26 cellular contexts compared by ENCODE assay signal in the genomic region with DNA sequence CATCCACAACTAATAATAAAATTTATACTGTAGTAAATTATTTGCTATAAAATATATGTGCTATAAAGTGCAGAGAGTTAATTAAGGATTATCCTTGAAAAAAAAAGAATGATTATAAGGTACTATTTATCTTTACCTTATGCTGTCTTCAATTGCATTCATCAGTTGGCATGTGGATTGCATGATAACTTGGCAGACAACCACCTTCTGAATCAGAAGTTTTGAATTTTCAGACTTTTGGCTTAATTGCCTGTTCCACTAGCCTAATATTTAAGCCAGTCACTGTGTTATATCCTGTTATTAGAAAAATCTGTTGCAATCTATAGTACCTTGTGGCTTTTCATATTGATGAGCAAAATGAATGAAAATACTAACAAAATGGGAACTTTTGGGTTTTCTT.
DNase-seq lines count a peak whose midpoint lies in the region; TF ChIP-seq lines count a peak whose summit lies in the region.
"Had no signal": no experiment of that assay in that cellular context is flagged by ENCODE, and none has a peak within 500 bp of the region (broad histone marks: within the 10 kb centered on the region; RNA-seq: fewer than 3 reads in every experiment).

No MANE protein-coding gene starts in this region.

- H3K4me1 Mint-ChIP-seq in HFFc6 (ENCODE audit: low read depth): no peaks in the 10 kb centered on the region; the same call in 1 of the 2 replicates
- H3K4me1 Mint-ChIP-seq in activated T-cell treated with anti-CD3 and anti-CD28 coated beads, Interleukin-2, amount 50 U/mL, for 24 hours (ENCODE audit: low read depth): no peaks in the 10 kb centered on the region
- no peaks in the 10 kb centered on the region for H3K4me1 Mint-ChIP-seq in activated naive CD4-positive, alpha-beta T cell treated with anti-CD3 and anti-CD28 coated beads, Interleukin-2, amount 10 ng/mL, durations not matched to agents 7 days and 5 days
- H3K4me1 Mint-ChIP-seq: activated B cell treated with CpG ODN at 0.5 μM for 24 hours; activated CD4-positive, alpha-beta memory T cell treated with anti-CD3 and anti-CD28 coated beads, Interleukin-2, amount 10 ng/mL, durations not matched to agents 7 days and 5 days; H9; mesothelial cell of epicardium; naive thymus-derived CD8-positive, alpha-beta T cell had no signal

- no peaks in the 10 kb centered on the region; the same call in 1 of the 2 replicates for H3K27me3 Mint-ChIP-seq in HFFc6 (ENCODE audit: insufficient read depth)
- no peaks in the 10 kb centered on the region for H3K27me3 Mint-ChIP-seq in activated T-cell treated with anti-CD3 and anti-CD28 coated beads, Interleukin-2, amount 50 U/mL, for 24 hours
- no peaks in the 10 kb centered on the region for H3K27me3 Mint-ChIP-seq in activated naive CD4-positive, alpha-beta T cell treated with anti-CD3 and anti-CD28 coated beads, Interleukin-2, amount 10 ng/mL, durations not matched to agents 7 days and 5 days
- H3K27me3 Mint-ChIP-seq: activated B cell treated with CpG ODN at 0.5 μM for 24 hours; activated CD4-positive, alpha-beta memory T cell treated with anti-CD3 and anti-CD28 coated beads, Interleukin-2, amount 10 ng/mL, durations not matched to agents 7 days and 5 days; naive thymus-derived CD8-positive, alpha-beta T cell had no signal

- H3K36me3 Mint-ChIP-seq in HFFc6 (ENCODE audit: low read depth): no peaks in the 10 kb centered on the region; the same call in 1 of the 2 replicates
- no peaks in the 10 kb centered on the region for H3K36me3 Mint-ChIP-seq in activated T-cell treated with anti-CD3 and anti-CD28 coated beads, Interleukin-2, amount 50 U/mL, for 24 hours (ENCODE audit: low read depth)
- no peaks in the 10 kb centered on the region for H3K36me3 Mint-ChIP-seq in activated naive CD4-positive, alpha-beta T cell treated with anti-CD3 and anti-CD28 coated beads, Interleukin-2, amount 10 ng/mL, durations not matched to agents 7 days and 5 days
- H3K36me3 Mint-ChIP-seq: mesothelial cell of epicardium; naive thymus-derived CD8-positive, alpha-beta T cell had no signal

- H3K27ac Mint-ChIP-seq in HFFc6: no peak overlapping the region
- H3K27ac Mint-ChIP-seq in activated T-cell treated with anti-CD3 and anti-CD28 coated beads, Interleukin-2, amount 50 U/mL, for 24 hours: no peak overlapping the region
- H3K27ac Mint-ChIP-seq in activated naive CD4-positive, alpha-beta T cell treated with anti-CD3 and anti-CD28 coated beads, Interleukin-2, amount 10 ng/mL, durations not matched to agents 7 days and 5 days: no peak overlapping the region
- H3K27ac Mint-ChIP-seq: activated B cell treated with CpG ODN at 0.5 μM for 24 hours; activated CD4-positive, alpha-beta memory T cell treated with anti-CD3 and anti-CD28 coated beads, Interleukin-2, amount 10 ng/mL, durations not matched to agents 7 days and 5 days; H9; mesothelial cell of epicardium; naive thymus-derived CD8-positive, alpha-beta T cell had no signal

- in situ Hi-C loops in astrocyte of the cerebellum (cut with HindIII; ENCODE audit: low sequenced_read_pairs): no loop called here

- DNase-seq in AG08395 (ENCODE audit: low spot score) (peak; percentile 11), HFFc6 (peak; percentile 35), astrocyte of the cerebellum (ENCODE audit: low read depth) (peak; percentile 27), fibroblast of peridontal ligament (ENCODE audit: extremely low read depth) (peak; percentile 45), DMS 273 treated with DMSO at 0.1 percent for 48 hours (lab: John Stamatoyannopoulos, UW) (no peak), GM19238 (ENCODE audit: insufficient read length, low spot score) (no peak)
- DNase-seq in activated T-cell treated with anti-CD3 and anti-CD28 coated beads, Interleukin-2, amount 50 U/mL, for 24 hours: no peak
- no peak for DNase-seq in activated naive CD4-positive, alpha-beta T cell treated with anti-CD3 and anti-CD28 coated beads, Interleukin-2, amount 10 ng/mL, durations not matched to agents 7 days and 5 days
- DNase-seq: activated B cell treated with CpG ODN at 0.5 μM for 24 hours; activated CD4-positive, alpha-beta memory T cell treated with anti-CD3 and anti-CD28 coated beads, Interleukin-2, amount 10 ng/mL, durations not matched to agents 7 days and 5 days; activated gamma-delta T cell; activated T-cell treated with anti-CD3 and anti-CD28 coated beads for 4 hours; adrenal gland; effector memory CD4-positive, alpha-beta T cell; H9; KBM-7; naive thymus-derived CD8-positive, alpha-beta T cell; NCI-H1930; NCI-H748 treated with DMSO at 0.1 percent for 48 hours; right cardiac atrium; Right ventricle myocardium superior; stomach; T1000; trophoblast cell had no signal

- CTCF ChIA-PET in activated naive CD4-positive, alpha-beta T cell treated with anti-CD3 and anti-CD28 coated beads, Interleukin-2, amount 10 ng/mL, durations not matched to agents 7 days and 5 days (lab: Charles Lee): no interaction called here

- no peak overlapping the region for H3K4me3 ChIP-seq in astrocyte of the cerebellum (ENCODE audit: low read depth, low read length)
- H3K4me3 ChIP-seq: A549, adrenal gland, stomach had no signal

- H3K4me3 Mint-ChIP-seq in HFFc6: no peak overlapping the region
- H3K4me3 Mint-ChIP-seq in activated T-cell treated with anti-CD3 and anti-CD28 coated beads, Interleukin-2, amount 50 U/mL, for 24 hours: no peak overlapping the region
- no peak overlapping the region for H3K4me3 Mint-ChIP-seq in activated naive CD4-positive, alpha-beta T cell treated with anti-CD3 and anti-CD28 coated beads, Interleukin-2, amount 10 ng/mL, durations not matched to agents 7 days and 5 days
- H3K4me3 Mint-ChIP-seq: activated B cell treated with CpG ODN at 0.5 μM for 24 hours; activated CD4-positive, alpha-beta memory T cell treated with anti-CD3 and anti-CD28 coated beads, Interleukin-2, amount 10 ng/mL, durations not matched to agents 7 days and 5 days; H9; mesothelial cell of epicardium; naive thymus-derived CD8-positive, alpha-beta T cell had no signal

- TF ChIP-seq CTCF in HFFc6 (IDR thresholded peaks at IDR 0.05): no peak
- no peak for TF ChIP-seq CTCF in astrocyte of the cerebellum (IDR thresholded peaks at IDR 0.05; ENCODE audit: low read depth, low read length, missing control alignments)

- H3K9me3 Mint-ChIP-seq in HFFc6: no peaks in the 10 kb centered on the region; the same call in 1 of the 2 replicates
- no peaks in the 10 kb centered on the region for H3K9me3 Mint-ChIP-seq in activated T-cell treated with anti-CD3 and anti-CD28 coated beads, Interleukin-2, amount 50 U/mL, for 24 hours
- H3K9me3 Mint-ChIP-seq in activated naive CD4-positive, alpha-beta T cell treated with anti-CD3 and anti-CD28 coated beads, Interleukin-2, amount 10 ng/mL, durations not matched to agents 7 days and 5 days: peaks cover 1% of the 10 kb centered on the region
- H3K9me3 Mint-ChIP-seq: mesothelial cell of epicardium had no signal

Comparison
In these comparisons a context has a peak if more than half of its experiments do, and no peak if none do; other contexts are left out.
1. DNase-seq: peak in AG08395 (single experiment), HFFc6 (single experiment), astrocyte of the cerebellum (single experiment) and fibroblast of peridontal ligament (single experiment); none in activated T-cell treated with anti-CD3 and anti-CD28 coated beads, Interleukin-2, amount 50 U/mL, for 24 hours (single experiment), activated naive CD4-positive, alpha-beta T cell treated with anti-CD3 and anti-CD28 coated beads, Interleukin-2, amount 10 ng/mL, durations not matched to agents 7 days and 5 days (single experiment), DMS 273 treated with DMSO at 0.1 percent for 48 hours (single experiment) and GM19238 (single experiment).